In the genomic region with DNA sequence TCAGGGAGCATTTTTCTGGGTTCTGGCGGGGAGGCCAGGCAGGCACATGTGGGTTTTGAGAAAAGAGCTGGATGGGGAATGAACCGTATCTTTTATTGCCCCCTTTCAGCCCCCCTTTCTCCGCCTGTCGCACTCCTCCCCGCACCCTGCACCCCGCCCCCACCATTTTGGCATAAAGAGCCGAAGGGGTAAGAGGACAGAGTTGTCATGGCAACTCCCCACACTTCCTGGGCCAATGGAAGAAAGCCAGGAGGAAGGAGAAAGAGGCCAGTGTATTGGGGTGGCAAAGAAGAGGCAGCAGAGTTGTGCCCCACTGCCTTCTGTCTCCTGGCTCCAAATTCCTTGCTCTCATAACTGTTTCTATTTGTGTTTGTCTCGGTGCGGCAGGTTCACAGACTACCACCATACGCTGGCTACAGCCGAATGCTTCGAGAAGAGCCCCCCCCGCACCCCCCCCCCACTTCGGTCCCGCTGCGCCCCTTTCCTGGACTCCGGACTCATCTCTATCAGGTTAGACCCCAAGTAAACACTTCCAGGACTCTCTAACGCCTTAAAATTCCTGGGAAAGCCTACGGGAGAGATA, we compare ENCODE assay signal across 9 cellular contexts. TPM values are rescaled to one million over a fixed set of nuclear protein-coding genes. Genes with fewer than 3 reads are reported as not detected.
A peak's percentile ranks its signal among the peaks of the same experiment; 100 is the strongest.
DNase-seq lines count a peak whose midpoint lies in the region; ATAC-seq and TF ChIP-seq lines count a peak whose summit lies in the region.
"Had no signal": no experiment of that assay in that cellular context is flagged by ENCODE, and none has a peak within 500 bp of the region (broad histone marks: within the 10 kb centered on the region; RNA-seq: fewer than 3 reads in every experiment).

No MANE protein-coding gene starts in this region.

- H3K9me3 ChIP-seq in mucosa of rectum (ENCODE audit: control insufficient read depth in 2 of 2, low read length in 2 of 2) (no peaks in the 10 kb centered on the region), MG63 (no peaks in the 10 kb centered on the region)
- H3K9me3 ChIP-seq: SJSA1 had no signal

- peak; percentile 63 for DNase-seq in EL
- DNase-seq in NCI-H146 (lab: John Stamatoyannopoulos, UW): peak; percentile 52
- peak; percentile 29 to 54 for DNase-seq in cardiac fibroblast (ENCODE audit: low read depth in 2 of 2)
- DNase-seq in NCI-H526 treated with DMSO at 0.1 percent for 48 hours (lab: John Stamatoyannopoulos, UW): no peak
- no peak for DNase-seq in SK-N-DZ (ENCODE audit: low spot score)
- DNase-seq in MG63: no peak

- H3K27me3 ChIP-seq in mucosa of rectum (ENCODE audit: control insufficient read depth in 2 of 2, insufficient read depth in 2 of 2, low read length in 2 of 2) (no peaks in the 10 kb centered on the region), MG63 (no peaks in the 10 kb centered on the region)
- H3K27me3 ChIP-seq: SJSA1 had no signal

- ATAC-seq in HG02870 (IDR thresholded peaks at IDR 0.05; ENCODE audit: unreplicated experiment): no peak

- H3K4me3 ChIP-seq in cardiac fibroblast (replicated peaks in 1 of 2; ENCODE audit: low read depth in 2 of 2, low read length in 2 of 2): peak overlapping the region; percentile 23 to 32
- H3K4me3 ChIP-seq in mucosa of rectum (ENCODE audit: low read length in 2 of 2): peak overlapping the region; percentile 36 to 60
- no peak overlapping the region for H3K4me3 ChIP-seq in MG63

- H3K4me1 ChIP-seq in mucosa of rectum (ENCODE audit: control insufficient read depth in 2 of 2, insufficient read depth in 2 of 2, low read length in 2 of 2): peaks cover 19% of the 10 kb centered on the region in 2 donors

- no peak for TF ChIP-seq CTCF in cardiac fibroblast (IDR thresholded peaks at IDR 0.05; ENCODE audit: low read depth, low read length)

- H3K36me3 ChIP-seq in mucosa of rectum (ENCODE audit: control insufficient read depth in 2 of 2, insufficient read depth in 2 of 2, low read length in 2 of 2): no peaks in the 10 kb centered on the region
- no peaks in the 10 kb centered on the region for H3K36me3 ChIP-seq in MG63
- H3K36me3 ChIP-seq: SJSA1 had no signal

- H3K27ac ChIP-seq in mucosa of rectum (ENCODE audit: low read depth in 2 of 2, low read length in 2 of 2): no peak overlapping the region
- H3K27ac ChIP-seq: SJSA1 had no signal

- H3K9ac ChIP-seq in mucosa of rectum (ENCODE audit: low read depth in 1 of 2, low read length in 2 of 2): no peak overlapping the region

RNA-seq across cellular contexts. Expression of a gene that starts 3.4 kb away (rescaled TPM):
- 1.4 and 2.2 TPM in 2 replicates for polyA plus RNA-seq in SK-N-DZ (2014; cell fraction: cytosol; rRNA removed)
- polyA plus RNA-seq in SK-N-DZ (2014; cell fraction: nucleus; rRNA removed): 12.4 TPM in 2 replicates
- total RNA-seq in MG63 (2014; rRNA removed; shearing (Covaris generic); ENCODE audit: low replicate concordance): not detected in 2 replicates

RNA-seq across cellular contexts. Expression of a gene that starts 21.9 kb away (rescaled TPM):
- 47.3 and 51.7 TPM in 2 replicates for polyA plus RNA-seq in SK-N-DZ (2014; cell fraction: cytosol; rRNA removed)
- 142 and 189 TPM in 2 replicates for polyA plus RNA-seq in SK-N-DZ (2014; cell fraction: nucleus; rRNA removed)
- 31.3 and 66.7 TPM in 2 replicates for total RNA-seq in MG63 (2014; rRNA removed; shearing (Covaris generic); ENCODE audit: low replicate concordance)

RNA-seq across cellular contexts. Expression of a gene that starts 56.9 kb away (rescaled TPM):
- polyA plus RNA-seq in SK-N-DZ (2014; cell fraction: cytosol; rRNA removed): 166 and 203 TPM in 2 replicates
- polyA plus RNA-seq in SK-N-DZ (2014; cell fraction: nucleus; rRNA removed): 82.0 and 159 TPM in 2 replicates
- 30.8 and 87.3 TPM in 2 replicates for total RNA-seq in MG63 (2014; rRNA removed; shearing (Covaris generic); ENCODE audit: low replicate concordance)

Comparison
In these comparisons a context has a peak if more than half of its experiments do, and no peak if none do; other contexts are left out.
1. DNase-seq: peak in EL (single experiment), NCI-H146 (single experiment) and cardiac fibroblast (2 of 2); none in NCI-H526 treated with DMSO at 0.1 percent for 48 hours (single experiment), SK-N-DZ (single experiment) and MG63 (single experiment).